In the genomic region with DNA sequence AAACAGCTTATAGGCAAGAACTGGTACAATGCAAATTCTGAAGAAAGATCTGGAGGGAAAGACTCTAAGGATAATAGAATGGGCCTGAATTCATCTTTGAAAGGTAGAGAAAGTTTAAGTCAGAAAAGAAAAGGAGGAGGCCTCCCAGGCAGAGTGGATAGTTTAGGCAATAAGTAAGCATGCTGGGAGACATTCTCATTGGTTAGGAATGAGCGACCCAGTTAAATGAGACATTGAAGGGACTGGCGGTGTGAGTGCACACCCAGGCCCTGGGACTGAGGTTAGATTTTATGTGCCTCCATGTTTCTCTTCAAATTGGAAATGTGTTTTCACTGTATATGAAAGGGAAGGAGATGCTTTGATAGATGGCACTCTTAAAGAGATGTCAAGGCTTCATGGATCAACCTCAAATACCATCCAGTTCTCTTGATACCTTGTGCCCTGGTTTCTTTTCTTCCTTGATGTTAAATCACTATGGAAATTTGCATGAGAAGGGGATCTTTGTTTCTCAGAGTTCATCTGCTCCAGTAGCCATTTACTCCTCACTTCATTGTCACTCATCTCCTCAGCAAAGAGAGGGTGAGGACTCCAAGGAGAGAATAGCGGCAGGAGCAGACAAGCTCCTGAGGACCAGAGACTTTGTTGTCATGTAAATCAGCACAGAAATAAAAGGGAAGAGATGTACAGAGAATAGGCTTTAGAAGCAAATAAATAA, we compare ENCODE assay signal across 1 cellular context.
TF ChIP-seq lines count a peak whose summit lies in the region.

No MANE protein-coding gene starts in this region.

TF ChIP-seq in H1, 55 proteins besides CTCF, POLR2A, EP300 and RAD21 (continued from another document):
- TF ChIP-seq TAF1 (IDR thresholded peaks at IDR 0.05; ENCODE audit: low read depth, low read length): no peak
